ENCODE assay signal across 22 cellular contexts in the genomic region with DNA sequence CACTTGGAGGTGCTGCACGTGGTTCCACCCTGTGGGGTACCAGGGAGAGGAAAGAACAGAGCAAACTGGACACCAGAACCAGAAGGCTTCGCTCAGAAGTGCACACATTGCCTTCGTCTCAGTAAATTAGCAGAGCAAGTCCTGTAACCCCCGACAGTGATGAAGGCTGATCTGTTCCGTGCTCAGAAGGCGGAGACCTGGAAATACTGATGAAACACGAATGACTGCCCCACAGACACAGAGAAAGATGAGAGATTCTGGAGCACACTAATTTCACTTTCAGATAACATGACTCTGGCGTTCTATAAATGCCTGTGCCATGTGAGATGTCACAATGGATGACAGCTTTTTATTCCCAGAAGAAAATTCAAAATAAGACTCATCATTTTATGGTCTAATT. TPM values are rescaled to one million over a fixed set of nuclear protein-coding genes. Genes with fewer than 3 reads are reported as not detected.
DNase-seq lines count a peak whose midpoint lies in the region; ATAC-seq, FAIRE-seq and TF ChIP-seq lines count a peak whose summit lies in the region.
"Had no signal": no experiment of that assay in that cellular context is flagged by ENCODE, and none has a peak within 500 bp of the region (broad histone marks: within the 10 kb centered on the region; RNA-seq: fewer than 3 reads in every experiment).

No MANE protein-coding gene starts in this region.

- H2AFZ ChIP-seq in MM.1S (ENCODE audit: low read length) (no peak overlapping the region), neural cell (ENCODE audit: low read depth, low read length) (no peak overlapping the region)
- H2AFZ ChIP-seq: GM23338 had no signal

- H3F3A ChIP-seq in MM.1S (ENCODE audit: insufficient read depth, low read length) (0 out of 2 replicates have a peak, but pooled peaks cover 5% of the 10 kb centered on the region), neural cell (ENCODE audit: insufficient read depth, low read length, poor library complexity, severe bottlenecking) (no peaks in the 10 kb centered on the region)

- H3K4me3 Mint-ChIP-seq in activated naive CD8-positive, alpha-beta T cell treated with anti-CD3 and anti-CD28 coated beads, Interleukin-2, amount 50 U/mL, for 24 hours = no peak overlapping the region
- H3K4me3 Mint-ChIP-seq in activated naive CD8-positive, alpha-beta T cell treated with anti-CD3 and anti-CD28 coated beads for 36 hours = no peak overlapping the region
- H3K4me3 Mint-ChIP-seq: GM23338 had no signal

- no peaks in the 10 kb centered on the region for H3K36me3 Mint-ChIP-seq in activated naive CD8-positive, alpha-beta T cell treated with anti-CD3 and anti-CD28 coated beads, Interleukin-2, amount 50 U/mL, for 24 hours (ENCODE audit: low read depth)
- peaks cover 3% of the 10 kb centered on the region for H3K36me3 Mint-ChIP-seq in activated naive CD8-positive, alpha-beta T cell treated with anti-CD3 and anti-CD28 coated beads for 36 hours

- H3K4me3 ChIP-seq in MM.1S (ENCODE audit: low read length) (no peak overlapping the region), neural cell (ENCODE audit: low read length) (peak overlapping the region; percentile 31), foreskin fibroblast (ENCODE audit: low read depth in 1 of 2, low read length in 2 of 2) (no peak overlapping the region)
- H3K4me3 ChIP-seq: GM23338 had no signal

- TF ChIP-seq CTCF in MM.1S (IDR thresholded peaks at IDR 0.05; ENCODE audit: low read length) (no peak), neural cell (IDR thresholded peaks at IDR 0.05; ENCODE audit: poor library complexity, severe bottlenecking) (no peak), foreskin fibroblast (IDR thresholded peaks at IDR 0.05; ENCODE audit: low read depth, low read length) (no peak)

- H3K9me3 ChIP-seq in MM.1S (replicated peaks; ENCODE audit: insufficient read depth, low read length) = no peaks in the 10 kb centered on the region
- no peaks in the 10 kb centered on the region for H3K9me3 ChIP-seq in neural cell (ENCODE audit: low read length)

- H3K4me2 ChIP-seq in MM.1S (ENCODE audit: low read depth, low read length) (peak overlapping the region; percentile 59; the same call in 1 of the 2 replicates), neural cell (ENCODE audit: low read length) (no peak overlapping the region)
- H3K4me2 ChIP-seq: GM23338 had no signal

- H3K9me3 Mint-ChIP-seq in activated naive CD8-positive, alpha-beta T cell treated with anti-CD3 and anti-CD28 coated beads, Interleukin-2, amount 50 U/mL, for 24 hours = no peaks in the 10 kb centered on the region
- H3K9me3 Mint-ChIP-seq in activated naive CD8-positive, alpha-beta T cell treated with anti-CD3 and anti-CD28 coated beads for 36 hours = peaks cover 4% of the 10 kb centered on the region

- H3K27me3 ChIP-seq in MM.1S (replicated peaks; ENCODE audit: insufficient read depth, low read length) (no peaks in the 10 kb centered on the region), neural cell (ENCODE audit: insufficient read depth, low read depth, low read length) (no peaks in the 10 kb centered on the region)

- peak; percentile 44 for ATAC-seq in activated naive CD8-positive, alpha-beta T cell treated with anti-CD3 and anti-CD28 coated beads, Interleukin-2, amount 50 U/mL, for 24 hours
- ATAC-seq: GM23338, HCT116, PC-3 had no signal

- H3K79me2 ChIP-seq in MM.1S (ENCODE audit: low read length) (no peaks in the 10 kb centered on the region), neural cell (replicated peaks; ENCODE audit: insufficient read depth, low read length) (no peaks in the 10 kb centered on the region)

- H3K27ac ChIP-seq in MM.1S (ENCODE audit: low read length) = no peak overlapping the region
- H3K27ac ChIP-seq in neural cell (ENCODE audit: low read length) = peak overlapping the region; percentile 50
- H3K27ac ChIP-seq: RWPE1 had no signal

- H3K36me3 ChIP-seq in MM.1S (replicated peaks; ENCODE audit: insufficient read depth, low read length) (no peaks in the 10 kb centered on the region), neural cell (ENCODE audit: insufficient read depth, low read length) (no peaks in the 10 kb centered on the region)

- TF ChIP-seq RAD21 in neural cell (conservative IDR thresholded peaks at IDR 0.05) = no peak

- no peak overlapping the region for H3K27ac Mint-ChIP-seq in activated naive CD8-positive, alpha-beta T cell treated with anti-CD3 and anti-CD28 coated beads, Interleukin-2, amount 50 U/mL, for 24 hours
- no peak overlapping the region for H3K27ac Mint-ChIP-seq in activated naive CD8-positive, alpha-beta T cell treated with anti-CD3 and anti-CD28 coated beads for 36 hours
- H3K27ac Mint-ChIP-seq: GM23338 had no signal

- no peak overlapping the region for H3K9ac ChIP-seq in MM.1S (ENCODE audit: low read length)
- H3K9ac ChIP-seq in neural cell (ENCODE audit: low read length) = no peak overlapping the region

- H4K20me1 ChIP-seq in MM.1S (ENCODE audit: insufficient read depth, low read length) (no peaks in the 10 kb centered on the region), neural cell (ENCODE audit: insufficient read depth) (no peaks in the 10 kb centered on the region)

- DNase-seq in activated naive CD8-positive, alpha-beta T cell treated with anti-CD3 and anti-CD28 coated beads, Interleukin-2, amount 50 U/mL, for 24 hours = no peak
- no peak for DNase-seq in activated naive CD8-positive, alpha-beta T cell treated with anti-CD3 and anti-CD28 coated beads for 36 hours
- DNase-seq in GM12891 (ENCODE audit: insufficient read length, low spot score) (no peak), MM.1S (no peak), epidermal melanocyte (ENCODE audit: insufficient read length, low spot score) (no peak), superior temporal gyrus (ENCODE audit: extremely low spot score) (no peak), foreskin fibroblast (no peak)
- DNase-seq: CD4-positive, alpha-beta memory T cell; DMS79 treated with DMSO at 0.1 percent for 48 hours; KBM-7; NCI-H1048; NCI-H1436 treated with DMSO at 0.1 percent for 48 hours; NCI-H2029 treated with DMSO at 0.1 percent for 48 hours; NCI-H2171 treated with DMSO at 0.1 percent for 48 hours; NCI-H446 treated with DMSO at 0.1 percent for 48 hours; NK-92 treated with Interleukin-12 subunit alpha and Interleukin-12 subunit beta, amount 100 ng/mL, for 24 hours; PC-3 had no signal

- peaks cover 30% of the 10 kb centered on the region for H3K4me1 Mint-ChIP-seq in activated naive CD8-positive, alpha-beta T cell treated with anti-CD3 and anti-CD28 coated beads, Interleukin-2, amount 50 U/mL, for 24 hours
- peaks cover 19% of the 10 kb centered on the region for H3K4me1 Mint-ChIP-seq in activated naive CD8-positive, alpha-beta T cell treated with anti-CD3 and anti-CD28 coated beads for 36 hours
- H3K4me1 Mint-ChIP-seq: GM23338 had no signal

- peaks cover 7% of the 10 kb centered on the region for H3K27me3 Mint-ChIP-seq in activated naive CD8-positive, alpha-beta T cell treated with anti-CD3 and anti-CD28 coated beads, Interleukin-2, amount 50 U/mL, for 24 hours
- peaks cover 17% of the 10 kb centered on the region for H3K27me3 Mint-ChIP-seq in activated naive CD8-positive, alpha-beta T cell treated with anti-CD3 and anti-CD28 coated beads for 36 hours
- H3K27me3 Mint-ChIP-seq: CD4-positive, alpha-beta memory T cell had no signal

- FAIRE-seq in GM12891 (lab: Jason Lieb, UNC) = peak; percentile 85

- peak; percentile 23 for TF ChIP-seq EP300 in neural cell (conservative IDR thresholded peaks at IDR 0.05; ENCODE audit: poor library complexity, severe bottlenecking)

- no peak for TF ChIP-seq POLR2A in GM12891 (IDR thresholded peaks at IDR 0.05; ENCODE audit: low read depth, low read length)

- H3K4me1 ChIP-seq in MM.1S (ENCODE audit: low read length) = peaks cover 20% of the 10 kb centered on the region

- no peaks in the 10 kb centered on the region for H3K9me2 ChIP-seq in MM.1S (replicated peaks; ENCODE audit: insufficient read depth, low read length)
- no peaks in the 10 kb centered on the region for H3K9me2 ChIP-seq in neural cell (ENCODE audit: insufficient read depth, low read length)

TF ChIP-seq in GM12891, 5 proteins besides CTCF, POLR2A, EP300 and RAD21:
- TF ChIP-seq TAF1 (IDR thresholded peaks at IDR 0.05; ENCODE audit: low read depth, low read length) = no peak
TF ChIP-seq in GM12891: peak in this region for 0.

TF ChIP-seq in neural cell, 6 proteins besides CTCF, POLR2A, EP300 and RAD21:
- TF ChIP-seq SMC3 (conservative IDR thresholded peaks at IDR 0.05; ENCODE audit: poor library complexity) (no peak), POLR2AphosphoS5 (IDR thresholded peaks at IDR 0.05) (no peak), EZH2 (IDR thresholded peaks at IDR 0.05; ENCODE audit: borderline replicate concordance, insufficient read depth, low read length, poor library complexity, severe bottlenecking) (no peak), MXI1 (conservative IDR thresholded peaks at IDR 0.05; ENCODE audit: poor library complexity, severe bottlenecking) (no peak), TAF1 (IDR thresholded peaks at IDR 0.05; ENCODE audit: low read depth) (no peak)
- TF ChIP-seq, protein P1, sequence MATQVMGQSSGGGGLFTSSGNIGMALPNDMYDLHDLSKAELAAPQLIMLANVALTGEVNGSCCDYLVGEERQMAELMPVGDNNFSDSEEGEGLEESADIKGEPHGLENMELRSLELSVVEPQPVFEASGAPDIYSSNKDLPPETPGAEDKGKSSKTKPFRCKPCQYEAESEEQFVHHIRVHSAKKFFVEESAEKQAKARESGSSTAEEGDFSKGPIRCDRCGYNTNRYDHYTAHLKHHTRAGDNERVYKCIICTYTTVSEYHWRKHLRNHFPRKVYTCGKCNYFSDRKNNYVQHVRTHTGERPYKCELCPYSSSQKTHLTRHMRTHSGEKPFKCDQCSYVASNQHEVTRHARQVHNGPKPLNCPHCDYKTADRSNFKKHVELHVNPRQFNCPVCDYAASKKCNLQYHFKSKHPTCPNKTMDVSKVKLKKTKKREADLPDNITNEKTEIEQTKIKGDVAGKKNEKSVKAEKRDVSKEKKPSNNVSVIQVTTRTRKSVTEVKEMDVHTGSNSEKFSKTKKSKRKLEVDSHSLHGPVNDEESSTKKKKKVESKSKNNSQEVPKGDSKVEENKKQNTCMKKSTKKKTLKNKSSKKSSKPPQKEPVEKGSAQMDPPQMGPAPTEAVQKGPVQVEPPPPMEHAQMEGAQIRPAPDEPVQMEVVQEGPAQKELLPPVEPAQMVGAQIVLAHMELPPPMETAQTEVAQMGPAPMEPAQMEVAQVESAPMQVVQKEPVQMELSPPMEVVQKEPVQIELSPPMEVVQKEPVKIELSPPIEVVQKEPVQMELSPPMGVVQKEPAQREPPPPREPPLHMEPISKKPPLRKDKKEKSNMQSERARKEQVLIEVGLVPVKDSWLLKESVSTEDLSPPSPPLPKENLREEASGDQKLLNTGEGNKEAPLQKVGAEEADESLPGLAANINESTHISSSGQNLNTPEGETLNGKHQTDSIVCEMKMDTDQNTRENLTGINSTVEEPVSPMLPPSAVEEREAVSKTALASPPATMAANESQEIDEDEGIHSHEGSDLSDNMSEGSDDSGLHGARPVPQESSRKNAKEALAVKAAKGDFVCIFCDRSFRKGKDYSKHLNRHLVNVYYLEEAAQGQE (IDR thresholded peaks at IDR 0.05; ENCODE audit: borderline replicate concordance) = no peak

RNA-seq across cellular contexts. Expression of gene CCR6, which starts 44.2 kb away (rescaled TPM):
- total RNA-seq in activated naive CD8-positive, alpha-beta T cell treated with anti-CD3 and anti-CD28 coated beads for 36 hours = under 1 TPM in 1 of 2 experiments, not detected in 1; 0.44 TPM
- 2.6 TPM for polyA plus RNA-seq in GM12891 (2012; ENCODE audit: low read depth, missing spikeins)
- 0.68 TPM in 1 of 2 replicates, not detected in the other for polyA plus RNA-seq in neural cell
- not detected in 2 replicates for polyA minus RNA-seq in neural cell
- total RNA-seq: G401, GM23338, PC-3 had no signal
- polyA plus RNA-seq: GM23338 had no signal
